Comparison of ENCODE assay signal across 18 cellular contexts in genomic region chr14:60641722-60642269, GRCh38. TPM values are rescaled to one million over a fixed set of nuclear protein-coding genes. Genes with fewer than 3 reads are reported as not detected.
A peak's percentile ranks its signal among the peaks of the same experiment; 100 is the strongest.
DNase-seq lines count a peak whose midpoint lies in the region; ATAC-seq, FAIRE-seq and TF ChIP-seq lines count a peak whose summit lies in the region.
"Had no signal": no experiment of that assay in that cellular context is flagged by ENCODE, and none has a peak within 500 bp of the region (broad histone marks: within the 10 kb centered on the region; RNA-seq: fewer than 3 reads in every experiment).

No MANE protein-coding gene starts in this region.

- no peaks in the 10 kb centered on the region for H3K36me3 ChIP-seq in kidney (ENCODE audit: control insufficient read depth in 1 of 2, insufficient read depth in 2 of 2, low read length in 2 of 2)
- peaks cover 89% of the 10 kb centered on the region for H3K36me3 ChIP-seq in skeletal muscle satellite cell (ENCODE audit: insufficient read depth, low read length)
- no peaks in the 10 kb centered on the region for H3K36me3 ChIP-seq in aorta (ENCODE audit: control insufficient read depth in 1 of 2, insufficient read depth in 2 of 2, low read length in 1 of 2)
- H3K36me3 ChIP-seq: esophagus muscularis mucosa had no signal

- H3K27ac ChIP-seq in kidney (ENCODE audit: low read depth in 2 of 2, low read length in 2 of 2): no peak overlapping the region
- no peak overlapping the region for H3K27ac ChIP-seq in aorta (ENCODE audit: low read depth in 1 of 2, low read length in 2 of 2)
- H3K27ac ChIP-seq: esophagus muscularis mucosa had no signal

- intact Hi-C loops in kidney (cut with DNase I): no loop called here
- intact Hi-C loops in aorta (cut with DNase I): no loop called here

- H3K9me3 Mint-ChIP-seq in activated T-cell treated with anti-CD3 and anti-CD28 coated beads, Interleukin-2, amount 50 U/mL, for 72 hours: no peaks in the 10 kb centered on the region

- WGBS in aorta, 2 donors: 43 to 45% methylated on average over 25 of the region's 25 CpGs

- H3K27me3 ChIP-seq in skeletal muscle satellite cell (ENCODE audit: control insufficient read depth, insufficient read depth, low read length) (no peaks in the 10 kb centered on the region), aorta (ENCODE audit: control insufficient read depth in 1 of 2, insufficient read depth in 2 of 2, low read length in 1 of 2) (peaks cover 0 to 3% of the 10 kb centered on the region in 2 donors)

- no peak for DNase-seq in activated T-cell treated with anti-CD3 and anti-CD28 coated beads, Interleukin-2, amount 50 U/mL, for 72 hours
- no peak for DNase-seq in activated T-cell treated with anti-CD3 and anti-CD28 coated beads, Interleukin-2, amount 50 U/mL, for 1 hour
- no peak for DNase-seq in T-helper 17 cell
- peak; percentile 47 for DNase-seq in kidney
- no peak for DNase-seq in aorta
- no peak for DNase-seq in GF-D8 (lab: John Stamatoyannopoulos, UW)
- DNase-seq: activated gamma-delta T cell treated with Interleukin-2 at 50 U/mL for 16 hours, DMS79, head of caudate nucleus, Kasumi-1, NCI-H146, occipital lobe, small intestine, T-helper 2 cell had no signal

- H3K4me1 ChIP-seq in kidney (ENCODE audit: control insufficient read depth in 1 of 2, insufficient read depth in 1 of 2, low read depth in 1 of 2, low read length in 2 of 2) (peaks cover 0 to 8% of the 10 kb centered on the region in 2 donors), skeletal muscle satellite cell (ENCODE audit: control insufficient read depth, insufficient read depth, low read length) (peaks cover 65% of the 10 kb centered on the region), aorta (ENCODE audit: control insufficient read depth in 1 of 2, insufficient read depth in 2 of 2, low read length in 2 of 2) (no peaks in the 10 kb centered on the region)

- FAIRE-seq in kidney (lab: Jason Lieb, UNC): no peak
- FAIRE-seq: small intestine had no signal

- H3K4me2 ChIP-seq in skeletal muscle satellite cell (ENCODE audit: low read length): peak overlapping the region; percentile 95

- H3K9ac ChIP-seq in kidney (ENCODE audit: low read length in 2 of 2): no peak overlapping the region
- peak overlapping the region; percentile 90 for H3K9ac ChIP-seq in skeletal muscle satellite cell (ENCODE audit: low read depth, low read length)

- H3K27me3 Mint-ChIP-seq in activated T-cell treated with anti-CD3 and anti-CD28 coated beads, Interleukin-2, amount 50 U/mL, for 72 hours (ENCODE audit: low read depth): peaks cover 95% of the 10 kb centered on the region
- H3K27me3 Mint-ChIP-seq in T-helper 17 cell: peaks cover 90% of the 10 kb centered on the region

- H3K4me3 ChIP-seq in kidney (ENCODE audit: low read length in 2 of 2) (no peak overlapping the region), skeletal muscle satellite cell (ENCODE audit: low read length) (peak overlapping the region; percentile 94), aorta (ENCODE audit: low read length in 2 of 2) (no peak overlapping the region)

- TF ChIP-seq CTCF in kidney (IDR thresholded peaks at IDR 0.05; ENCODE audit: borderline replicate concordance, extremely low read depth, insufficient read depth): no peak

- peaks cover 45% of the 10 kb centered on the region for H3K4me1 Mint-ChIP-seq in activated T-cell treated with anti-CD3 and anti-CD28 coated beads, Interleukin-2, amount 50 U/mL, for 72 hours (ENCODE audit: low read depth)
- peaks cover 14% of the 10 kb centered on the region for H3K4me1 Mint-ChIP-seq in T-helper 17 cell

- H3K36me3 Mint-ChIP-seq in activated T-cell treated with anti-CD3 and anti-CD28 coated beads, Interleukin-2, amount 50 U/mL, for 72 hours (ENCODE audit: insufficient read depth in 2 of 2): peaks cover 0 to 1% of the 10 kb centered on the region in 2 donors
- peaks cover 3% of the 10 kb centered on the region for H3K36me3 Mint-ChIP-seq in T-helper 17 cell (ENCODE audit: low read depth)

- no peak for ATAC-seq in activated T-cell treated with anti-CD3 and anti-CD28 coated beads, Interleukin-2, amount 50 U/mL, for 72 hours (replicated peaks in 1 of 2)
- ATAC-seq in T-helper 17 cell (no peak), aorta (ENCODE audit: low FRiP score) (no peak), GM21515 (IDR thresholded peaks at IDR 0.05; ENCODE audit: unreplicated experiment) (no peak)

- no peak overlapping the region for H3K27ac Mint-ChIP-seq in activated T-cell treated with anti-CD3 and anti-CD28 coated beads, Interleukin-2, amount 50 U/mL, for 72 hours
- no peak overlapping the region for H3K27ac Mint-ChIP-seq in T-helper 17 cell

- no peaks in the 10 kb centered on the region for H3K9me3 ChIP-seq in T-helper 17 cell (ENCODE audit: control insufficient read depth, low read length, poor library complexity, severe bottlenecking)
- H3K9me3 ChIP-seq in kidney (ENCODE audit: control insufficient read depth in 1 of 2, low read length in 2 of 2): no peaks in the 10 kb centered on the region
- H3K9me3 ChIP-seq in skeletal muscle satellite cell (replicated peaks; ENCODE audit: low read length): no peaks in the 10 kb centered on the region
- no peaks in the 10 kb centered on the region for H3K9me3 ChIP-seq in aorta (ENCODE audit: control insufficient read depth, low read length)
- H3K9me3 ChIP-seq: esophagus muscularis mucosa had no signal

- H3K4me3 Mint-ChIP-seq in activated T-cell treated with anti-CD3 and anti-CD28 coated beads, Interleukin-2, amount 50 U/mL, for 72 hours: peak overlapping the region; percentile 31 to 41
- peak overlapping the region; percentile 19 for H3K4me3 Mint-ChIP-seq in T-helper 17 cell

RNA-seq across cellular contexts. Expression of gene SIX1, which starts 7.5 kb away (rescaled TPM):
- total RNA-seq in activated T-cell treated with anti-CD3 and anti-CD28 coated beads, Interleukin-2, amount 50 U/mL, for 72 hours: not detected
- total RNA-seq in T-helper 17 cell (not detected), kidney (0.16 TPM), aorta (10 to 100 TPM in 1 of 2 donors, 1 to 10 TPM in 1; 2.2 to 10.6 TPM)
- polyA plus RNA-seq in kidney (ENCODE audit: insufficient read depth, low read depth, low replicate concordance) (0.13 TPM), aorta (1 to 10 TPM in 1 of 2 donors, under 1 TPM in 1; 0.10 to 1.5 TPM)
- total RNA-seq in skeletal muscle satellite cell (2012; rRNA removed): 8.1 and 15.9 TPM in 2 replicates
- total RNA-seq: mononuclear cell had no signal
